ENCODE assay signal across 20 cellular contexts in the genomic region with DNA sequence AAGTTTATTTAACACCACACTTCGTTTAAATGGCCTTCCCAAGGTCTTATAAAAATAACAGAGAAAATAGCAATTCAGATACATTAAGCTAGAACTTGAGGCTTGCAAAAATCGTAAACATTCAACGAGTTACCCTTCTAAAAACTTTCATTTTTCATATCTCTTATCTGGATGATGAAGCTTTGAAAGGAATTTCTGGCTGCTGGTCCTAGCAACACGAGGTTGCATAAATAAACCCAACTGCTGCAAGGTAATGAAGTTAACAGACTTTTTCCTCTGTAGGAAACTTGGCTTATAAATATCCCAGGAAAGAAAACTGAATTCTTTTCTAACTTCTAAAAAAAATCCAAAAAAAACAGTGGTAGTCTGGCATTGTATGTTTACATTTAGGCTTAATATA.
A peak's percentile ranks its signal among the peaks of the same experiment; 100 is the strongest.
DNase-seq lines count a peak whose midpoint lies in the region; ATAC-seq, FAIRE-seq and TF ChIP-seq lines count a peak whose summit lies in the region.
"Had no signal": no experiment of that assay in that cellular context is flagged by ENCODE, and none has a peak within 500 bp of the region (broad histone marks: within the 10 kb centered on the region; RNA-seq: fewer than 3 reads in every experiment).

No MANE protein-coding gene starts in this region.

- no peak for FAIRE-seq in astrocyte (lab: Jason Lieb, UNC)
- FAIRE-seq: GM12891 had no signal

- H3K23ac ChIP-seq in trophoblast cell (ENCODE audit: low read length) = no peak overlapping the region

- H3K4me3 Mint-ChIP-seq in astrocyte (ENCODE audit: unreplicated experiment) = no peak overlapping the region
- no peak overlapping the region for H3K4me3 Mint-ChIP-seq in stimulated activated naive B cell treated with anti-CD40 and anti-IgM and Interleukin-4, amounts not matched to agents 10 μg/mL and 1 μg/mL and 100 μg/mL, for 72 hours
- H3K4me3 Mint-ChIP-seq in activated T-cell treated with anti-CD3 and anti-CD28 coated beads, Interleukin-2, amount 50 U/mL, for 72 hours = no peak overlapping the region
- H3K4me3 Mint-ChIP-seq: CD4-positive, alpha-beta T cell; GM23338 had no signal

- no peaks in the 10 kb centered on the region for H3K79me1 ChIP-seq in trophoblast cell (ENCODE audit: low read length)

- H2BK12ac ChIP-seq in trophoblast cell (ENCODE audit: low read length) = no peak overlapping the region

- H3K4me3 ChIP-seq in astrocyte (ENCODE audit: insufficient read depth, low read depth, low read length) (no peak overlapping the region), fibroblast of pulmonary artery (replicated peaks; ENCODE audit: low read depth, low read length) (no peak overlapping the region), trophoblast cell (ENCODE audit: low read depth, low read length) (no peak overlapping the region)
- H3K4me3 ChIP-seq: GM23338 had no signal

- no peaks in the 10 kb centered on the region for H4K20me1 ChIP-seq in astrocyte (ENCODE audit: insufficient read depth, low read length)

- H3K9me3 Mint-ChIP-seq in astrocyte (ENCODE audit: unreplicated experiment) = no peaks in the 10 kb centered on the region
- peaks cover 0 to 2% of the 10 kb centered on the region in 2 donors for H3K9me3 Mint-ChIP-seq in stimulated activated naive B cell treated with anti-CD40 and anti-IgM and Interleukin-4, amounts not matched to agents 10 μg/mL and 1 μg/mL and 100 μg/mL, for 72 hours
- peaks cover 2% of the 10 kb centered on the region in 2 donors for H3K9me3 Mint-ChIP-seq in activated T-cell treated with anti-CD3 and anti-CD28 coated beads, Interleukin-2, amount 50 U/mL, for 72 hours
- H3K9me3 Mint-ChIP-seq: GM23338 had no signal

- H4K8ac ChIP-seq in trophoblast cell (ENCODE audit: low read depth, low read length) = no peak overlapping the region

- no peaks in the 10 kb centered on the region for H3K4me1 Mint-ChIP-seq in astrocyte (ENCODE audit: low read depth, unreplicated experiment)
- H3K4me1 Mint-ChIP-seq in stimulated activated naive B cell treated with anti-CD40 and anti-IgM and Interleukin-4, amounts not matched to agents 10 μg/mL and 1 μg/mL and 100 μg/mL, for 72 hours = no peaks in the 10 kb centered on the region
- no peaks in the 10 kb centered on the region for H3K4me1 Mint-ChIP-seq in activated T-cell treated with anti-CD3 and anti-CD28 coated beads, Interleukin-2, amount 50 U/mL, for 72 hours (ENCODE audit: low read depth)
- H3K4me1 Mint-ChIP-seq: GM23338 had no signal

- H2AFZ ChIP-seq in astrocyte (ENCODE audit: low read depth, low read length) (no peak overlapping the region), trophoblast cell (ENCODE audit: insufficient read depth, low read length, poor library complexity) (no peak overlapping the region)
- H2AFZ ChIP-seq: GM23338 had no signal

- no peak for ATAC-seq in stimulated activated naive B cell treated with anti-CD40 and anti-IgM and Interleukin-4, amounts not matched to agents 10 μg/mL and 1 μg/mL and 100 μg/mL, for 72 hours (replicated peaks)
- ATAC-seq in GM19351 (IDR thresholded peaks at IDR 0.05; ENCODE audit: unreplicated experiment) = no peak
- no peak for ATAC-seq in activated T-cell treated with anti-CD3 and anti-CD28 coated beads, Interleukin-2, amount 50 U/mL, for 72 hours (replicated peaks in 1 of 2)
- ATAC-seq: GM23338, Panc1 had no signal

- no peaks in the 10 kb centered on the region for H3K36me3 Mint-ChIP-seq in astrocyte (ENCODE audit: low read depth, unreplicated experiment)
- no peaks in the 10 kb centered on the region for H3K36me3 Mint-ChIP-seq in stimulated activated naive B cell treated with anti-CD40 and anti-IgM and Interleukin-4, amounts not matched to agents 10 μg/mL and 1 μg/mL and 100 μg/mL, for 72 hours
- H3K36me3 Mint-ChIP-seq in activated T-cell treated with anti-CD3 and anti-CD28 coated beads, Interleukin-2, amount 50 U/mL, for 72 hours (ENCODE audit: insufficient read depth in 2 of 2) = no peaks in the 10 kb centered on the region

- WGBS in trophoblast cell (ENCODE audit: extremely low coverage, insufficient coverage, insufficient read length) = no CpG with 5 or more reads among the region's 4 CpGs

- DNase-seq in NCI-H226 = peak; percentile 64
- peak; percentile 18 for DNase-seq in astrocyte (ENCODE audit: low read depth)
- peak; percentile 8 for DNase-seq in fibroblast of pulmonary artery (ENCODE audit: low read depth)
- peak; percentile 36 to 71 for DNase-seq in trophoblast cell
- no peak for DNase-seq in stimulated activated naive B cell treated with anti-CD40 and anti-IgM and Interleukin-4, amounts not matched to agents 10 μg/mL and 1 μg/mL and 100 μg/mL, for 72 hours
- no peak for DNase-seq in activated T-cell treated with anti-CD3 and anti-CD28 coated beads, Interleukin-2, amount 50 U/mL, for 72 hours
- DNase-seq: CD4-positive, alpha-beta T cell; COR-L47; HCEC 1CT; KBM-7; NCI-H1105; NCI-H146; NCI-H2029; NCI-H2227 treated with DMSO at 0.1 percent for 48 hours; NCI-H510A treated with DMSO at 0.1 percent for 48 hours; SIG-M5 had no signal

- H3K27ac Mint-ChIP-seq in astrocyte (ENCODE audit: unreplicated experiment) = no peak overlapping the region
- no peak overlapping the region for H3K27ac Mint-ChIP-seq in stimulated activated naive B cell treated with anti-CD40 and anti-IgM and Interleukin-4, amounts not matched to agents 10 μg/mL and 1 μg/mL and 100 μg/mL, for 72 hours
- no peak overlapping the region for H3K27ac Mint-ChIP-seq in activated T-cell treated with anti-CD3 and anti-CD28 coated beads, Interleukin-2, amount 50 U/mL, for 72 hours
- H3K27ac Mint-ChIP-seq: CD4-positive, alpha-beta T cell; GM23338 had no signal

- no peak overlapping the region for H2BK5ac ChIP-seq in trophoblast cell (ENCODE audit: low read depth, low read length, poor library complexity)

- no peaks in the 10 kb centered on the region for H3K9me3 ChIP-seq in astrocyte (ENCODE audit: insufficient read depth, low read depth, low read length)
- H3K9me3 ChIP-seq in trophoblast cell (ENCODE audit: insufficient read depth, low read depth, low read length) = no peaks in the 10 kb centered on the region

- no peak overlapping the region for H3K9ac ChIP-seq in astrocyte (ENCODE audit: low read length)
- no peak overlapping the region for H3K9ac ChIP-seq in trophoblast cell (ENCODE audit: low read length)

- H3K36me3 ChIP-seq in astrocyte (ENCODE audit: insufficient read depth, low read length) (no peaks in the 10 kb centered on the region), trophoblast cell (ENCODE audit: control insufficient read depth in 1 of 2, insufficient read depth in 2 of 2, low read length in 2 of 2) (no peaks in the 10 kb centered on the region)

- no peak overlapping the region for H3K18ac ChIP-seq in trophoblast cell (ENCODE audit: low read length)

- H3K27ac ChIP-seq in astrocyte (ENCODE audit: low read depth, low read length) (no peak overlapping the region), trophoblast cell (ENCODE audit: low read depth, low read length) (no peak overlapping the region)

- no peaks in the 10 kb centered on the region for H3K27me3 Mint-ChIP-seq in astrocyte (ENCODE audit: low read depth, unreplicated experiment)
- no peaks in the 10 kb centered on the region for H3K27me3 Mint-ChIP-seq in stimulated activated naive B cell treated with anti-CD40 and anti-IgM and Interleukin-4, amounts not matched to agents 10 μg/mL and 1 μg/mL and 100 μg/mL, for 72 hours
- H3K27me3 Mint-ChIP-seq in activated T-cell treated with anti-CD3 and anti-CD28 coated beads, Interleukin-2, amount 50 U/mL, for 72 hours (ENCODE audit: low read depth) = no peaks in the 10 kb centered on the region
- H3K27me3 Mint-ChIP-seq: CD4-positive, alpha-beta T cell had no signal

- no peak overlapping the region for H3K14ac ChIP-seq in trophoblast cell (ENCODE audit: low read length)

- no peak overlapping the region for H2AK5ac ChIP-seq in trophoblast cell (ENCODE audit: low read length)

- H2BK120ac ChIP-seq in trophoblast cell (ENCODE audit: insufficient read depth, low read length, poor library complexity) = no peak overlapping the region

- no peak overlapping the region for H4K12ac ChIP-seq in trophoblast cell (ENCODE audit: low read depth, low read length)

- no peak overlapping the region for H4K91ac ChIP-seq in trophoblast cell (ENCODE audit: low read depth, low read length)

- H3K4me1 ChIP-seq in astrocyte (ENCODE audit: insufficient read depth, low read length) = no peaks in the 10 kb centered on the region
- no peaks in the 10 kb centered on the region for H3K4me1 ChIP-seq in trophoblast cell (ENCODE audit: control insufficient read depth in 1 of 2, insufficient read depth in 2 of 2, low read length in 2 of 2)

- H3K79me2 ChIP-seq in astrocyte (ENCODE audit: insufficient read depth, low read length) (no peaks in the 10 kb centered on the region), trophoblast cell (ENCODE audit: control insufficient read depth, insufficient read depth, low read length, poor library complexity) (no peaks in the 10 kb centered on the region)

- no peak for TF ChIP-seq CTCF in astrocyte (IDR thresholded peaks at IDR 0.05; ENCODE audit: insufficient read depth, low read depth, low read length)
- TF ChIP-seq CTCF in fibroblast of pulmonary artery (IDR thresholded peaks at IDR 0.05; ENCODE audit: low read length, missing control alignments) = no peak

- H3K4me2 ChIP-seq in astrocyte (ENCODE audit: low read length) (no peak overlapping the region), trophoblast cell (ENCODE audit: low read length) (no peak overlapping the region)
- H3K4me2 ChIP-seq: GM23338 had no signal

- no peak overlapping the region for H3K4ac ChIP-seq in trophoblast cell (ENCODE audit: low read depth, low read length)

- H3K27me3 ChIP-seq in astrocyte (ENCODE audit: insufficient read depth, low read length) = no peaks in the 10 kb centered on the region
- H3K27me3 ChIP-seq in trophoblast cell (ENCODE audit: insufficient read depth, low read length) = no peaks in the 10 kb centered on the region

Comparison
In these comparisons a context has a peak if more than half of its experiments do, and no peak if none do; other contexts are left out.
1. DNase-seq: peak in NCI-H226 (single experiment), astrocyte (single experiment), fibroblast of pulmonary artery (single experiment) and trophoblast cell (2 of 2); none in stimulated activated naive B cell treated with anti-CD40 and anti-IgM and Interleukin-4, amounts not matched to agents 10 μg/mL and 1 μg/mL and 100 μg/mL, for 72 hours (single experiment) and activated T-cell treated with anti-CD3 and anti-CD28 coated beads, Interleukin-2, amount 50 U/mL, for 72 hours (0 of 2).